Comparison of ENCODE assay signal across 3 cellular contexts in genomic region chr15:58028392-58028791, GRCh38. TPM values are rescaled to one million over a fixed set of nuclear protein-coding genes. Genes with fewer than 3 reads are reported as not detected.
"Had no signal": no experiment of that assay in that cellular context is flagged by ENCODE, and none has a peak within 500 bp of the region (broad histone marks: within the 10 kb centered on the region; RNA-seq: fewer than 3 reads in every experiment).

No MANE protein-coding gene starts in this region.

RNA-seq across cellular contexts. Expression of gene ALDH1A2, which starts 37.1 kb away (rescaled TPM):
- total RNA-seq: HT1080, IMR-90 had no signal
- polyA plus RNA-seq: IgD-negative memory B cell, IMR-90 had no signal
